ENCODE assay signal across 14 cellular contexts in the genomic region with DNA sequence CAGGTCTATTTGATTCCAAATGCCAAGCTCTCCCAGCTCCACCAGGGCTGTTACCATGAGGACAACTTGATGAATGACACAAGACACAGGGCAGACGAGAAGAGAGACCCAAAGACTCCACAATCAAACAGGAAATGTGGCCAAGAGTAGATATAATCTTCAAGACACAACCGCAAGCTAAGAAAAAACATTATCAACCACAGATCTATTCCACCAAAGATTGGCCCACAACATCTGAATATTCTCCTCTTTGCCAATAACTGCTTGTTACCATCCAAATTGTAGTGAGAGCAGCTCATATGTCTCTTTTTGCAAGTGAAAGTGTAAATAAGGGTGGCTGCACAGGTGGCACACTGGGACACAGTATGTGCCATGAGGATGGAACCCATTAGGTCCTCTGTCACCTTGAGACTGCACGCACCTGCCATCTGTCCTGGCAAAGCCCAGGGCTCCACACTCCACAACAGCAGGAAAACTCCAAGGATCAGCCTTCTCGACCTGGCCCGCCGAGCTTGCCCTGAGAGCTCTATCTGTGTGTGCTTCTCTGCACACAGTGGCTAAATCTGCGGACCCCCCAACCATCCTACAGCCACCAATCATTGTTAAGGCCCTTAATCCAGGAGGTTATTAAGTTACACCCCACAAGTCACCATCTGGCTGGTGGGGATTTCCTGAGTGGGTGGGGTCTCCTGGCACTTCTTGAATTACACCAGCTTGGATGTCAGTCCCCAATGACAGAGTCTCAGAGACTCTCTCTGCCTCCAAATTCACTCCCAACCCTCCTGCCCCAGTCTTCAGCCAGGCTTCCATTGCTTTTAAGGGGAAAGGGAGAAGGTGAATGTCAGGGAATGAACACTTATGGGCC. TPM values are rescaled to one million over a fixed set of nuclear protein-coding genes. Genes with fewer than 3 reads are reported as not detected.
A peak's percentile ranks its signal among the peaks of the same experiment; 100 is the strongest.
DNase-seq lines count a peak whose midpoint lies in the region; ATAC-seq and TF ChIP-seq lines count a peak whose summit lies in the region.
"Had no signal": no experiment of that assay in that cellular context is flagged by ENCODE, and none has a peak within 500 bp of the region (broad histone marks: within the 10 kb centered on the region; RNA-seq: fewer than 3 reads in every experiment).

No MANE protein-coding gene starts in this region.

- ATAC-seq in GM18868 (IDR thresholded peaks at IDR 0.05; ENCODE audit: unreplicated experiment) (peak; percentile 50), T-helper 17 cell (peak; percentile 94), GM19395 (IDR thresholded peaks at IDR 0.05; ENCODE audit: unreplicated experiment) (no peak)
- ATAC-seq in effector memory CD8-positive, alpha-beta T cell (replicated peaks) = peak; percentile 91
- ATAC-seq: left lung, right cardiac atrium, WTC11 had no signal

- peaks cover 18% of the 10 kb centered on the region for H3K4me1 ChIP-seq in CD8-positive, alpha-beta memory T cell (ENCODE audit: insufficient read depth, low read length)
- H3K4me1 ChIP-seq: esophagus muscularis mucosa, left lung had no signal

- no peak overlapping the region for H3K27ac ChIP-seq in CD8-positive, alpha-beta memory T cell (ENCODE audit: low read depth, low read length)
- no peak overlapping the region for H3K27ac ChIP-seq in coronary artery
- H3K27ac ChIP-seq: esophagus muscularis mucosa, left lung had no signal

- H3K9me3 Mint-ChIP-seq in CD8-positive, alpha-beta memory T cell = no peaks in the 10 kb centered on the region
- H3K9me3 Mint-ChIP-seq in effector memory CD8-positive, alpha-beta T cell = peaks cover 0 to 6% of the 10 kb centered on the region in 2 donors

- no peaks in the 10 kb centered on the region for H3K9me3 ChIP-seq in CD8-positive, alpha-beta memory T cell (ENCODE audit: low read length)
- no peaks in the 10 kb centered on the region for H3K9me3 ChIP-seq in T-helper 17 cell (ENCODE audit: control insufficient read depth, low read length, poor library complexity, severe bottlenecking)
- H3K9me3 ChIP-seq: esophagus muscularis mucosa, left lung had no signal

- H3K4me3 ChIP-seq in CD8-positive, alpha-beta memory T cell (ENCODE audit: low read length) = peak overlapping the region; percentile 30
- H3K4me3 ChIP-seq in coronary artery = no peak overlapping the region
- H3K4me3 ChIP-seq: esophagus muscularis mucosa, left lung had no signal

- peaks cover 0 to 13% (median 3%) of the 10 kb centered on the region in 3 donors for H3K36me3 Mint-ChIP-seq in CD8-positive, alpha-beta memory T cell
- H3K36me3 Mint-ChIP-seq in T-helper 17 cell (ENCODE audit: low read depth) = peaks cover 3% of the 10 kb centered on the region
- peaks cover 9% of the 10 kb centered on the region for H3K36me3 Mint-ChIP-seq in effector memory CD8-positive, alpha-beta T cell (ENCODE audit: insufficient read depth)
- H3K36me3 Mint-ChIP-seq: WTC11 had no signal

- POLR2A ChIA-PET in CD8-positive, alpha-beta memory T cell (lab: Charles Lee) = interaction anchor here (0.6 to 1.7 kb wide), 3 partner anchors 11 to 222 kb away, joined by 3 to 21 read pairs (median 3); no protein-coding TSS in a partner anchor

- peaks cover 29 to 44% (median 36%) of the 10 kb centered on the region in 3 donors for H3K4me1 Mint-ChIP-seq in CD8-positive, alpha-beta memory T cell
- peaks cover 19% of the 10 kb centered on the region for H3K4me1 Mint-ChIP-seq in T-helper 17 cell
- H3K4me1 Mint-ChIP-seq in effector memory CD8-positive, alpha-beta T cell (ENCODE audit: low read depth in 2 of 2) = peaks cover 18% of the 10 kb centered on the region in 2 donors
- H3K4me1 Mint-ChIP-seq: WTC11 had no signal

- H3K36me3 ChIP-seq in CD8-positive, alpha-beta memory T cell (ENCODE audit: insufficient read depth, low read length) = no peaks in the 10 kb centered on the region
- H3K36me3 ChIP-seq: esophagus muscularis mucosa, left lung had no signal

- peak in 4 of 5 donors; percentile 3 to 74 (median 71) for DNase-seq in CD8-positive, alpha-beta memory T cell
- DNase-seq in T-helper 17 cell (no peak), coronary artery (ENCODE audit: low spot score) (no peak), NCI-H1417 (lab: John Stamatoyannopoulos, UW) (no peak)
- DNase-seq in effector memory CD8-positive, alpha-beta T cell = peak; percentile 13 to 36 (median 23)
- DNase-seq: hippocampal formation, left lung, nephron progenitor cell, right cardiac atrium had no signal

- TF ChIP-seq CTCF in coronary artery (IDR thresholded peaks at IDR 0.05) = no peak

- peak overlapping the region; percentile 9 to 76 (median 59) for H3K4me3 Mint-ChIP-seq in CD8-positive, alpha-beta memory T cell
- peak overlapping the region; percentile 73 for H3K4me3 Mint-ChIP-seq in T-helper 17 cell
- peak overlapping the region; percentile 70 to 71 for H3K4me3 Mint-ChIP-seq in effector memory CD8-positive, alpha-beta T cell
- H3K4me3 Mint-ChIP-seq: nephron progenitor cell, WTC11 had no signal

- H3K27me3 Mint-ChIP-seq in CD8-positive, alpha-beta memory T cell = peaks cover 18 to 23% of the 10 kb centered on the region in 2 donors
- H3K27me3 Mint-ChIP-seq in T-helper 17 cell = peaks cover 15% of the 10 kb centered on the region
- peaks cover 5 to 19% of the 10 kb centered on the region in 2 donors for H3K27me3 Mint-ChIP-seq in effector memory CD8-positive, alpha-beta T cell

- H3K27me3 ChIP-seq in CD8-positive, alpha-beta memory T cell (ENCODE audit: insufficient read depth, low read length, poor library complexity, severe bottlenecking) = peaks cover 4% of the 10 kb centered on the region
- H3K27me3 ChIP-seq: esophagus muscularis mucosa, left lung had no signal

- CTCF ChIA-PET in CD8-positive, alpha-beta memory T cell (lab: Charles Lee) = interaction anchor here (1.1 to 2.9 kb wide), 2 partner anchors 11 to 13 kb away, joined by 4 to 17 read pairs; no protein-coding TSS in a partner anchor

- H3K27ac Mint-ChIP-seq in CD8-positive, alpha-beta memory T cell = peak overlapping the region in 7 of 8 donors; percentile 8 to 68 (median 40)
- H3K27ac Mint-ChIP-seq in T-helper 17 cell = no peak overlapping the region
- peak overlapping the region; percentile 15 to 55 for H3K27ac Mint-ChIP-seq in effector memory CD8-positive, alpha-beta T cell
- H3K27ac Mint-ChIP-seq: nephron progenitor cell, WTC11 had no signal

RNA-seq across cellular contexts. Expression of a gene that starts 50.5 kb away (rescaled TPM):
- under 1 TPM in 1 of 2 experiments, not detected in 1; 0.58 TPM for total RNA-seq in CD8-positive, alpha-beta memory T cell
- polyA plus RNA-seq in CD8-positive, alpha-beta memory T cell = 0.83 TPM
- total RNA-seq in T-helper 17 cell = not detected
- total RNA-seq: esophagus muscularis mucosa, LHCN-M2, WTC11 had no signal
- polyA plus RNA-seq: right cardiac atrium had no signal

Comparison
In these comparisons a context has a peak if more than half of its experiments do, and no peak if none do; other contexts are left out.
1. DNase-seq: peak in CD8-positive, alpha-beta memory T cell (4 of 5) and effector memory CD8-positive, alpha-beta T cell (3 of 3); none in T-helper 17 cell (0 of 3), coronary artery (single experiment) and NCI-H1417 (0 of 3).
2. Peak in every context shown above with its lines, with median percentiles within 50 percentile points of each other: H3K4me3 Mint-ChIP-seq.